In the genomic region with DNA sequence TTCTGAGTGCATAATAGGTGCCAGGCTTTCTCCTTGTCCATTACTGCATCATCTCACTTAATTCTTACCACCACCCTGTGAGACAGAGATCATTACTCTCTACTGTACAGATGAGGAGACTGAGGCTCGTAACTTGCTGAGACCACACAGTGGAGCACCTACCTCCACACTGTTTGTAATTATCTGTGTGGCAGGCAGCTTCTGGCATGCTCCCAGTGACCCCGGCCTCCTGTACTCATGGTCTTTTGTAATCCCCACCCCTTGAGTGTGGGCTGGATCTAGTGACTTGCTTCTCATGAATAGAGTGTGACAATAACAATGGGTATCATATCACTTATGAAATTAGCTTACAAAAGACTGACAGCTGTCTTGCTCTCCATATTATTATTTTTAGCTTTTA, we compare ENCODE assay signal across 22 cellular contexts.
"Had no signal": no experiment of that assay in that cellular context is flagged by ENCODE, and none has a peak within 500 bp of the region (broad histone marks: within the 10 kb centered on the region; RNA-seq: fewer than 3 reads in every experiment).

No MANE protein-coding gene starts in this region.

- H3K4me1 ChIP-seq: ascending aorta, body of pancreas had no signal

- H3K9me3 ChIP-seq: ascending aorta, body of pancreas, SJCRH30, SK-N-SH had no signal

- H3K27me3 ChIP-seq: ascending aorta, body of pancreas, SJCRH30 had no signal

- DNase-seq: activated CD4-positive, alpha-beta T cell treated with anti-CD3 and anti-CD28 coated beads for 48 hours; activated CD4-positive, alpha-beta T cell treated with anti-CD3 and anti-CD28 coated beads, Interleukin-2, amount 50 U/mL, for 4 hours; activated CD4-positive, CD25-positive, alpha-beta regulatory T cell treated with anti-CD3 and anti-CD28 coated beads, Interleukin-2, amount 50 U/mL, for 72 hours; activated effector memory CD4-positive, alpha-beta T cell treated with Interleukin-2 at 50 U/mL for 16 hours; activated naive CD4-positive, alpha-beta T cell; activated T-cell treated with anti-CD3 and anti-CD28 coated beads, Interleukin-2, amount 50 U/mL, for 24 hours; body of pancreas; MM.1S; NCI-H1105 treated with DMSO at 0.1 percent for 48 hours; NCI-H1436 treated with DMSO at 0.1 percent for 48 hours; NCI-H187; NCI-H2081; NCI-H2227 treated with DMSO at 0.1 percent for 48 hours; NCI-H446 treated with DMSO at 0.1 percent for 48 hours; NCI-H524 treated with DMSO at 0.1 percent for 48 hours; NCI-H748 treated with DMSO at 0.1 percent for 48 hours; SK-N-SH; T-helper 9 cell had no signal

- H3K4me3 ChIP-seq: ascending aorta, body of pancreas, K562, SJCRH30 had no signal

- H3K27ac ChIP-seq: ascending aorta, body of pancreas had no signal

- H3K36me3 ChIP-seq: ascending aorta, SJCRH30 had no signal

- ATAC-seq: body of pancreas, K562, WTC11 had no signal
